In the genomic region with DNA sequence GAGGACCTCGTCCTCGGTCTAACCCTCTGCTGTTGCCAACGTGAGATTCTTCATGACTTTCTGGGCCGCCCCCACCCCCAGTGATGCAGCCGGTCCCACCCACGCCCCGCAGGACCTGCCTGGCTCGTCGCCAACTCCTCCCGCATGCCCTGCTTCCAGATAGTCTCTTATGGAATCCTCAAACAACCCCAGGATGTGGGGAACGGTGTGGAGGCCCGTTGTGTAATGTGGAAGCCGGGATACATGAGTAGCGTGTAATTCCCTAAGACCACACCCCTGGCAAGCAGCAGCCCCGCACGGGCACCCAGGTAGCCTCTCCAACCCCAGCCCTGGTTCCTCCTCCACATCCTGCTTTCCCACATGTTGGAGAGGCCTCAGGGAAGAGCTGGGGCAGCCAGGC, we compare ENCODE assay signal across 26 cellular contexts.
"Had no signal": no experiment of that assay in that cellular context is flagged by ENCODE, and none has a peak within 500 bp of the region (broad histone marks: within the 10 kb centered on the region; RNA-seq: fewer than 3 reads in every experiment).

No MANE protein-coding gene starts in this region.

- H3K4me1 ChIP-seq: colonic mucosa, gastrocnemius medialis, thyroid gland had no signal

- H3K36me3 ChIP-seq: colonic mucosa, gastrocnemius medialis, sigmoid colon, thyroid gland had no signal

- H3K9me3 ChIP-seq: colonic mucosa, gastrocnemius medialis, sigmoid colon, thyroid gland had no signal

- H3K27ac ChIP-seq: colonic mucosa, dorsolateral prefrontal cortex, gastrocnemius medialis, sigmoid colon, thyroid gland had no signal

- H3K27me3 ChIP-seq: colonic mucosa, thyroid gland had no signal

- ATAC-seq: activated CD4-positive, alpha-beta T cell treated with anti-CD3 and anti-CD28 coated beads for 36 hours; activated CD8-positive, alpha-beta memory T cell treated with anti-CD3 and anti-CD28 coated beads, Interleukin-2, amount 10 ng/mL, durations not matched to agents 7 days and 5 days; activated CD8-positive, alpha-beta T cell treated with anti-CD3 and anti-CD28 coated beads, Interleukin-2, amount 10 ng/mL, durations not matched to agents 7 days and 5 days; activated naive CD8-positive, alpha-beta T cell treated with anti-CD3 and anti-CD28 coated beads, Interleukin-2, amount 50 U/mL, for 24 hours; gastrocnemius medialis; left cardiac atrium; naive thymus-derived CD4-positive, alpha-beta T cell; stimulated activated memory B cell treated with anti-CD40 and anti-IgM and Interleukin-4, amounts not matched to agents 10 μg/mL and 1 μg/mL and 100 μg/mL, for 72 hours; stimulated activated naive CD8-positive, alpha-beta T cell treated with anti-CD3 and anti-CD28 coated beads, Interleukin-15, amount 100 ng/mL, for 72 hours had no signal

- H3K4me3 ChIP-seq: colonic mucosa, dorsolateral prefrontal cortex, gastrocnemius medialis, sigmoid colon, thyroid gland had no signal

- DNase-seq: activated CD4-positive, alpha-beta T cell treated with anti-CD3 and anti-CD28 coated beads for 36 hours; activated CD4-positive, CD25-positive, alpha-beta regulatory T cell; activated CD8-positive, alpha-beta memory T cell treated with anti-CD3 and anti-CD28 coated beads, Interleukin-2, amount 10 ng/mL, durations not matched to agents 7 days and 5 days; activated CD8-positive, alpha-beta T cell treated with anti-CD3 and anti-CD28 coated beads, Interleukin-2, amount 10 ng/mL, durations not matched to agents 7 days and 5 days; activated naive CD8-positive, alpha-beta T cell treated with anti-CD3 and anti-CD28 coated beads, Interleukin-2, amount 50 U/mL, for 24 hours; activated T-cell treated with anti-CD3 and anti-CD28 coated beads, Interleukin-2, amount 50 U/mL, for 48 hours; cerebellar nuclear complex; colonic mucosa; effector memory CD4-positive, alpha-beta T cell; gastrocnemius medialis; glutamatergic neuron; left cardiac atrium; midbrain; naive thymus-derived CD4-positive, alpha-beta T cell; occipital lobe; small intestine; stimulated activated CD4-positive, alpha-beta T cell treated with anti-CD3 and anti-CD28 coated beads, Interleukin-1b, Interleukin-23, amount 100 ng/mL, for 48 hours; stimulated activated CD4-positive, alpha-beta T cell treated with anti-CD3 and anti-CD28 coated beads, Interleukin-4, amount 100 ng/mL, for 4 hours; stimulated activated CD8-positive, alpha-beta memory T cell treated with anti-CD3 and anti-CD28 coated beads, Interleukin-4, amount 100 ng/mL, for 48 hours; stimulated activated naive CD8-positive, alpha-beta T cell treated with anti-CD3 and anti-CD28 coated beads, Interleukin-15, amount 100 ng/mL, for 72 hours; substantia nigra; T-helper 1 cell; thyroid gland had no signal
